8 cellular contexts compared by ENCODE assay signal in the genomic region with DNA sequence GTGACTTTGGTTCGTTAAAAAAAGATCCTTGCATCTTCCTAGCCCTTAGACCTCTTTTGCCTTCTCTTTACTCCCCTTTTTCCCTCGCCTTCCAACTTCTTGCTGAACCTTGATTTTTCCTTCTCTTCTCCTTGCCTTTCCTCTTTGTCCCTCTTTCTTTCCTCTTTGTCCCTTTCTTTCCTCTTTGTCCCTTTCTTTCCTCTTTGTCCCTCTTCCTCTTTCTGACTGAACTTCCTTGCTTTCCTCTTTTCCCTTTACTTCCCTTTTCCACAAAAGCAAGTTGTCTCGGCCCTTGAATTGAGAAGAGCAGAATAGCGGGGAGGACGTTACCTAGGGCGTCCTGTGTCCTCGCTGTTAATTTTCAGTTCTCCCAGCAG. TPM values are rescaled to one million over a fixed set of nuclear protein-coding genes. Genes with fewer than 3 reads are reported as not detected.
DNase-seq lines count a peak whose midpoint lies in the region; TF ChIP-seq lines count a peak whose summit lies in the region.

No MANE protein-coding gene starts in this region.

- H3K9ac ChIP-seq in Loucy (ENCODE audit: low read depth, low read length, poor library complexity, severe bottlenecking), result peak overlapping the region; percentile 85
- H3K9ac ChIP-seq in duodenal mucosa (ENCODE audit: low read depth in 1 of 2, low read length in 2 of 2), result peak overlapping the region; percentile 40 to 66

- TF ChIP-seq CTCF in Caco-2 (IDR thresholded peaks at IDR 0.05; ENCODE audit: insufficient read depth in 1 of 2, low read depth in 1 of 2, low read length in 1 of 2, severe bottlenecking in 1 of 2, unreplicated experiment in 1 of 2), result no peak
- TF ChIP-seq CTCF in Loucy (conservative IDR thresholded peaks at IDR 0.05; ENCODE audit: low read length), result no peak
- TF ChIP-seq CTCF in neutrophil (IDR thresholded peaks at IDR 0.05), result no peak

- intact Hi-C loops in Caco-2 (cut with micrococcal nuclease; ENCODE audit: unreplicated experiment), result loop anchor here (1.0 to 5.0 kb wide), 10 partner anchors 61 to 697 kb away; a partner anchor contains a TSS

- H3K4me3 ChIP-seq in Caco-2 (ENCODE audit: low read depth, low read length), result peak overlapping the region; percentile 62
- peak overlapping the region; percentile 87 for H3K4me3 ChIP-seq in Loucy (ENCODE audit: low read length, poor library complexity, severe bottlenecking)
- H3K4me3 ChIP-seq in duodenal mucosa (ENCODE audit: low read depth in 1 of 2, low read length in 2 of 2), result peak overlapping the region; percentile 80 to 93
- peak overlapping the region; percentile 62 to 79 for H3K4me3 ChIP-seq in neutrophil (ENCODE audit: low read depth in 1 of 2, low read length in 1 of 2)

- H3K27ac ChIP-seq in duodenal mucosa (ENCODE audit: low read depth, low read length), result no peak overlapping the region
- no peak overlapping the region for H3K27ac ChIP-seq in neutrophil

- peaks cover 30% of the 10 kb centered on the region for H3K79me2 ChIP-seq in Loucy (ENCODE audit: insufficient read depth, low read length)

- H3K4me2 ChIP-seq in Loucy (ENCODE audit: low read depth, low read length, poor library complexity, severe bottlenecking), result peak overlapping the region; percentile 97

- no peaks in the 10 kb centered on the region for H3K36me3 Mint-ChIP-seq in Caco-2 (ENCODE audit: insufficient read depth, unreplicated experiment)

- H4K20me1 ChIP-seq in Loucy (ENCODE audit: insufficient read depth, low read length, poor library complexity, severe bottlenecking), result peaks cover 19% of the 10 kb centered on the region

- H3K36me3 ChIP-seq in Caco-2 (ENCODE audit: control insufficient read depth, insufficient read depth, low read length) (no peaks in the 10 kb centered on the region), Loucy (ENCODE audit: insufficient read depth, low read length) (no peaks in the 10 kb centered on the region), duodenal mucosa (ENCODE audit: control insufficient read depth in 1 of 2, insufficient read depth in 2 of 2, low read length in 2 of 2) (no peaks in the 10 kb centered on the region), neutrophil (no peaks in the 10 kb centered on the region)

- peak overlapping the region; percentile 94 for H2AFZ ChIP-seq in Loucy (ENCODE audit: low read length)

- H3K4me1 Mint-ChIP-seq in Caco-2 (ENCODE audit: low read depth, unreplicated experiment), result peaks cover 6% of the 10 kb centered on the region

- no peak overlapping the region for H3K27ac Mint-ChIP-seq in Caco-2 (ENCODE audit: unreplicated experiment)

- no peaks in the 10 kb centered on the region for H3K27me3 Mint-ChIP-seq in Caco-2 (ENCODE audit: insufficient read depth, unreplicated experiment)

- H3K4me3 Mint-ChIP-seq in Caco-2 (ENCODE audit: unreplicated experiment), result peak overlapping the region; percentile 69

- peaks cover 5% of the 10 kb centered on the region; the same call in 1 of the 2 replicates for H3K4me1 ChIP-seq in Caco-2
- H3K4me1 ChIP-seq in Loucy (ENCODE audit: insufficient read depth, low read length, poor library complexity, severe bottlenecking), result peaks cover 30% of the 10 kb centered on the region
- peaks cover 8 to 29% of the 10 kb centered on the region in 2 donors for H3K4me1 ChIP-seq in duodenal mucosa (ENCODE audit: control insufficient read depth in 1 of 2, insufficient read depth in 2 of 2, low read length in 2 of 2)
- H3K4me1 ChIP-seq in neutrophil (ENCODE audit: control insufficient read depth in 1 of 2, insufficient read depth in 1 of 2, low read depth in 1 of 2, low read length in 1 of 2), result peaks cover 42 to 45% of the 10 kb centered on the region in 2 experiments

- H3K9me3 Mint-ChIP-seq in Caco-2 (ENCODE audit: unreplicated experiment), result no peaks in the 10 kb centered on the region

- H3K9me3 ChIP-seq in Caco-2, result no peaks in the 10 kb centered on the region
- no peaks in the 10 kb centered on the region for H3K9me3 ChIP-seq in Loucy (ENCODE audit: insufficient read depth, low read depth, low read length)
- H3K9me3 ChIP-seq in duodenal mucosa (ENCODE audit: control insufficient read depth in 1 of 2, low read length in 2 of 2), result no peaks in the 10 kb centered on the region
- no peaks in the 10 kb centered on the region for H3K9me3 ChIP-seq in neutrophil

- POLR2A ChIA-PET in Caco-2 (lab: Charles Lee), result no interaction called here

- H3K27me3 ChIP-seq in Caco-2 (replicated peaks; ENCODE audit: control insufficient read depth, insufficient read depth, low read length) (no peaks in the 10 kb centered on the region), Loucy (ENCODE audit: insufficient read depth, low read length, poor library complexity, severe bottlenecking) (no peaks in the 10 kb centered on the region), duodenal mucosa (ENCODE audit: control insufficient read depth in 1 of 2, insufficient read depth in 2 of 2, low read length in 2 of 2) (no peaks in the 10 kb centered on the region), neutrophil (peaks cover 59% of the 10 kb centered on the region)

- H3K9me2 ChIP-seq in Loucy (replicated peaks; ENCODE audit: low read depth, low read length), result no peaks in the 10 kb centered on the region

- CTCF ChIA-PET in Caco-2 (lab: Charles Lee), result interaction anchor here (1.4 to 3.7 kb wide), 2 partner anchors 267 to 317 kb away, joined by 3 to 32 read pairs; no protein-coding TSS in a partner anchor

- BruUV-seq in Caco-2 (replicated peaks; lab: Mats Ljungman, UMichigan), result no TSS peak

- H3F3A ChIP-seq in Loucy (ENCODE audit: low read depth), result peaks cover 3% of the 10 kb centered on the region; the same call in 1 of the 2 replicates

- DNase-seq in Caco-2 (no peak), NOMO-1 treated with dmso at 0.1 percent for 144 hours (lab: John Stamatoyannopoulos, UW; ENCODE audit: unreplicated experiment) (no peak), HUDEP-2 (lab: John Stamatoyannopoulos, UW; ENCODE audit: unreplicated experiment in 76 of 76) (no peak), NCI-H2171 (lab: John Stamatoyannopoulos, UW) (no peak), islet precursor cell (no peak)

RNA-seq across cellular contexts. Expression of a gene that starts 1.4 kb away (rescaled TPM):
- total RNA-seq in Caco-2 (2022), result 22.0 and 24.4 TPM in 2 replicates
